Comparison of ENCODE assay signal across 8 cellular contexts in the genomic region with DNA sequence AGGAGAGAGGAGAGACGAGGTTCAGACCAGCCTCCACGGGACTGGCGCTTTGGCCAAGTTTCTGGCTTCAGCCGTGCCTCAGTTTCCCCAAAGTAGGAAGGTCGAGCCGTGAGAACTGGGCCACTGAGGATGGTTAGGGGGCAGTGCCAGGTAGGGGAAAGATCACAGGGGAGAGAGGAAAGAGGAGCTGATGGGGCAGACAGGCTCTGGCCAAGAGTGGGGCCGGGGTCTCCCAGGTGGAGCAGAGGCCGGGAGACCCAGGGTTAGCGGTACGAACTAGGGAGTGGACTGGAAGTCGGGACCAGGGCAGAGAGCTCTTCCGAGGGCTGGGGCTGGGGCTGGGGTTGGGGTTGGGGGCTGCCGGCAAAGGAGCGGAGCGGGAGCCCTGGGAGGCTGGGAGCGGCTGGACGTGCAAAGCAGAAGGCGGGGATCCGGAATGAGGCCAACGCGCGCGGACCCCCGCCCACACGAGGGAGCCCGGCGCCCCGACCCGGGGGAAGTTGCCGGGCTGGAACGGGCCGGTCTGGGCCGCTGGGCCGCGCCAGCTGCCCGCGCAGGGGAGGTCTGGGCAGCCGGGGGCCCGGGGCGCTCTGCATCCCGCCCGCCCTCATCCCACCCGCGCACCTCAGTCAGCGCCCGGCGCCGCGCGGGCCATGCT. TPM values are rescaled to one million over a fixed set of nuclear protein-coding genes. Genes with fewer than 3 reads are reported as not detected.
A peak's percentile ranks its signal among the peaks of the same experiment; 100 is the strongest.
DNase-seq lines count a peak whose midpoint lies in the region; ATAC-seq, FAIRE-seq and TF ChIP-seq lines count a peak whose summit lies in the region.

No MANE protein-coding gene starts in this region.

- peak overlapping the region; percentile 93 for H3K9ac ChIP-seq in astrocyte (ENCODE audit: low read length)

- TF ChIP-seq CTCF in astrocyte (IDR thresholded peaks at IDR 0.05; ENCODE audit: insufficient read depth, low read depth, low read length), result no peak
- no peak for TF ChIP-seq CTCF in left lung (IDR thresholded peaks at IDR 0.05)

- DNase-seq in COR-L47 (lab: John Stamatoyannopoulos, UW), result peak; percentile 11
- no peak for DNase-seq in astrocyte (ENCODE audit: low read depth)
- peak in 1 of 2 donors; percentile 88 for DNase-seq in left lung
- no peak for DNase-seq in NCI-H1417 treated with DMSO at 0.1 percent for 48 hours (lab: John Stamatoyannopoulos, UW)

- H3K27me3 ChIP-seq in astrocyte (ENCODE audit: insufficient read depth, low read length) (no peaks in the 10 kb centered on the region), left lung (no peaks in the 10 kb centered on the region), thymus (ENCODE audit: control insufficient read depth, insufficient read depth) (no peaks in the 10 kb centered on the region)

- intact Hi-C loops in left lung (cut with DNase I), result no loop called here

- H3K27ac ChIP-seq in astrocyte (ENCODE audit: low read depth, low read length) (peak overlapping the region; percentile 80), left lung (peak overlapping the region; percentile 67 to 83), thymus (ENCODE audit: low read depth) (peak overlapping the region; percentile 78)

- peak overlapping the region; percentile 28 for H2AFZ ChIP-seq in astrocyte (ENCODE audit: low read depth, low read length)

- peak; percentile 4 for ATAC-seq in HG03097 (IDR thresholded peaks at IDR 0.05; ENCODE audit: low FRiP score, unreplicated experiment)
- peak; percentile 3 for ATAC-seq in left lung
- no peak for ATAC-seq in HG02763 (IDR thresholded peaks at IDR 0.05; ENCODE audit: unreplicated experiment)
- ATAC-seq in GM18909 (IDR thresholded peaks at IDR 0.05; ENCODE audit: poor library complexity, unreplicated experiment), result no peak

- H3K4me1 Mint-ChIP-seq in astrocyte (ENCODE audit: low read depth, unreplicated experiment), result peaks cover 32% of the 10 kb centered on the region

- H3K4me3 ChIP-seq in astrocyte (ENCODE audit: insufficient read depth, low read depth, low read length), result peak overlapping the region; percentile 71
- peak overlapping the region; percentile 62 to 81 for H3K4me3 ChIP-seq in left lung
- peak overlapping the region; percentile 92 for H3K4me3 ChIP-seq in thymus (ENCODE audit: low read length)

- under 1% methylated on average over 50 of the region's 50 CpGs for WGBS in thymus

- peak overlapping the region; percentile 97 for H3K27ac Mint-ChIP-seq in astrocyte (ENCODE audit: unreplicated experiment)

- no peak for FAIRE-seq in astrocyte (lab: Jason Lieb, UNC)

- H3K79me2 ChIP-seq in astrocyte (ENCODE audit: insufficient read depth, low read length), result peaks cover 48% of the 10 kb centered on the region

- H3K4me1 ChIP-seq in astrocyte (ENCODE audit: insufficient read depth, low read length) (peaks cover 28% of the 10 kb centered on the region), left lung (peaks cover 21 to 56% of the 10 kb centered on the region in 2 donors), thymus (ENCODE audit: control insufficient read depth, insufficient read depth, low read length) (peaks cover 20% of the 10 kb centered on the region)

- peaks cover 42% of the 10 kb centered on the region for H4K20me1 ChIP-seq in astrocyte (ENCODE audit: insufficient read depth, low read length)

- peak overlapping the region; percentile 99 for H3K4me3 Mint-ChIP-seq in astrocyte (ENCODE audit: unreplicated experiment)

- no peaks in the 10 kb centered on the region for H3K36me3 ChIP-seq in astrocyte (ENCODE audit: insufficient read depth, low read length)
- no peaks in the 10 kb centered on the region for H3K36me3 ChIP-seq in left lung
- peaks cover 5% of the 10 kb centered on the region for H3K36me3 ChIP-seq in thymus (ENCODE audit: control insufficient read depth, insufficient read depth)

- H3K9me3 ChIP-seq in astrocyte (ENCODE audit: insufficient read depth, low read depth, low read length), result no peaks in the 10 kb centered on the region
- H3K9me3 ChIP-seq in left lung, result no peaks in the 10 kb centered on the region
- no peaks in the 10 kb centered on the region for H3K9me3 ChIP-seq in thymus (ENCODE audit: control insufficient read depth)

- H3K4me2 ChIP-seq in astrocyte (ENCODE audit: low read length), result peak overlapping the region; percentile 96

- H3K36me3 Mint-ChIP-seq in astrocyte (ENCODE audit: low read depth, unreplicated experiment), result peaks cover 9% of the 10 kb centered on the region

- no peaks in the 10 kb centered on the region for H3K27me3 Mint-ChIP-seq in astrocyte (ENCODE audit: low read depth, unreplicated experiment)

- no peaks in the 10 kb centered on the region for H3K9me3 Mint-ChIP-seq in astrocyte (ENCODE audit: unreplicated experiment)

RNA-seq across cellular contexts. Expression of a gene that starts 0.4 kb away (rescaled TPM):
- 108 and 130 TPM in 2 replicates for total RNA-seq in astrocyte
- total RNA-seq in left lung, result 10 to 100 TPM; 28.7 to 35.1 TPM
- polyA plus RNA-seq in thymus, result 11.8 TPM

RNA-seq across cellular contexts. Expression of a gene that starts 15.9 kb away (rescaled TPM):
- total RNA-seq in astrocyte (9.7 and 12.0 TPM in 2 replicates), left lung (10 to 100 TPM; 20.4 to 20.7 TPM)
- polyA plus RNA-seq in thymus, result 15.7 TPM

Comparison
In these comparisons a context has a peak if more than half of its experiments do, and no peak if none do; other contexts are left out.
1. ATAC-seq: peak in HG03097 (single experiment) and left lung (single experiment); none in HG02763 (single experiment) and GM18909 (single experiment).
2. Peak in every context shown above with its lines, with median percentiles within 50 percentile points of each other: H3K27ac ChIP-seq and H3K4me3 ChIP-seq.